ENCODE assay signal across 9 cellular contexts in the genomic region with DNA sequence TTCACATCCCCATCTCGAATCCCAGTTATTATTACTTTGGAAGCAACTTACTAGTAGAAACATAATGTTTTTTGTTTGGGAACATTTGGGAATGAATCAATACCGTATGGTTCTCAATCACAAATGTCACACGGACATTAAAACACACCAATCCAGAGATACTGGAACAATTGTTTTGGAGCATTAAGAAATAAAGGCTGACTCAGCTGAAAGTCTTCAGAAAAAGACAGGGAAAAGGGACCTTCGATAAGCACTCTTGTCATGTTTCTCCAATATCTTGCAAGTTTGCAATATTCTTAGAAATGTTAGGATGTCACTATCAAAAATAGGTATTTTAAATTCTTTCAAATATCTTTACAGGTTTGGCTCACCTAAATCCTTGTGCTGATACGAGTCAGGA.
"Had no signal": no experiment of that assay in that cellular context is flagged by ENCODE, and none has a peak within 500 bp of the region (broad histone marks: within the 10 kb centered on the region; RNA-seq: fewer than 3 reads in every experiment).

No MANE protein-coding gene starts in this region.

- H3K36me3 ChIP-seq: HAP-1 had no signal

- H3K27ac ChIP-seq: KMS-11 had no signal

- H3K9ac ChIP-seq: KMS-11 had no signal

- H2AFZ ChIP-seq: GM23338 had no signal

- ATAC-seq: GM23338, HCT116 had no signal

- H3K9me3 ChIP-seq: HAP-1 had no signal

- H3K4me3 ChIP-seq: GM23338, HAP-1 had no signal

- H3K4me1 ChIP-seq: HAP-1 had no signal

- DNase-seq: H7, HFFc6, Karpas-422, KBM-7 had no signal

- FAIRE-seq: HTR-8/SVneo had no signal

- H3K4me2 ChIP-seq: GM23338, KMS-11 had no signal
